19 cellular contexts compared by ENCODE assay signal in the genomic region with DNA sequence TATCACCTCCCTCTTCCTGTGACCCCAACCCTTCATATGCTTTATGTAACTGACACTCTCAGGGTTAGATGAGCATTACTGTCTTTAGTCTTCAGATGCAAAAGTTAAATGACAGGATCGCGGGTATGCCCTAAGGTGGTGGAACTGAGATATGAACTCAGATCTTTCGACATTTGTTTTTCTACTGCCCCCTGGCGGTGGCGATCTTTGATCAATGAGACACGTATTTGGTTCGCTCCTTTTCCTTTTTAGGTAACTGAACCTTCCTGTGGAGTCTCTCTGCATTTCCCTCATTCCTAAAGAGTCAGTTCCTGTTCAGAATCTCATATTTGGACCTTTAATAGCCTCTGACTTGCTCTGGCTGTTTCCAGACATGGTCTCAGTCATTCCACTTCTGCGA. TPM values are rescaled to one million over a fixed set of nuclear protein-coding genes. Genes with fewer than 3 reads are reported as not detected.
DNase-seq lines count a peak whose midpoint lies in the region; ATAC-seq and TF ChIP-seq lines count a peak whose summit lies in the region.
"Had no signal": no experiment of that assay in that cellular context is flagged by ENCODE, and none has a peak within 500 bp of the region (broad histone marks: within the 10 kb centered on the region; RNA-seq: fewer than 3 reads in every experiment).

No MANE protein-coding gene starts in this region.

- DNase-seq in A673 (ENCODE audit: low spot score) (peak; percentile 1), GM12865 (ENCODE audit: low read depth) (peak; percentile 18), NB4 (ENCODE audit: low read depth) (peak; percentile 26), epithelial cell of proximal tubule (ENCODE audit: low read depth) (no peak), dedifferentiated amniotic fluid mesenchymal stem cell (ENCODE audit: extremely low spot score) (no peak), putamen (ENCODE audit: low spot score) (no peak), Right ventricle myocardium superior (no peak)
- DNase-seq: activated naive CD8-positive, alpha-beta T cell treated with anti-CD3 and anti-CD28 coated beads, Interleukin-2, amount 50 U/mL, for 24 hours; activated T-cell treated with anti-CD3 and anti-CD28 coated beads, Interleukin-2, amount 50 U/mL, for 24 hours; cerebellar nuclear complex; esophagus squamous epithelium; GOT3; hippocampal formation; left ventricle myocardium inferior; NCI-H1105; stimulated activated naive CD8-positive, alpha-beta T cell treated with anti-CD3 and anti-CD28 coated beads, Interleukin-15, Interleukin-2, amounts not matched to agents 100 U/mL and 50 U/mL, for 24 hours; SW 1271 had no signal

- H3K27ac ChIP-seq in A673 (ENCODE audit: low read depth, low read length, poor library complexity, severe bottlenecking): no peak overlapping the region
- H3K27ac ChIP-seq: esophagus squamous epithelium, left ventricle myocardium inferior had no signal

- no peak overlapping the region for H3K4me3 ChIP-seq in A673 (ENCODE audit: low read depth, low read length, poor library complexity, severe bottlenecking)
- H3K4me3 ChIP-seq in GM12865 (ENCODE audit: low read depth, low read length): no peak overlapping the region
- no peak overlapping the region for H3K4me3 ChIP-seq in NB4 (ENCODE audit: low read depth, low read length)
- H3K4me3 ChIP-seq in epithelial cell of proximal tubule (ENCODE audit: low read depth, low read length): no peak overlapping the region
- H3K4me3 ChIP-seq: esophagus squamous epithelium, left ventricle myocardium inferior had no signal

- no peaks in the 10 kb centered on the region for H3K4me1 ChIP-seq in A673 (ENCODE audit: insufficient read depth, low read length, poor library complexity, severe bottlenecking)
- H3K4me1 ChIP-seq: esophagus squamous epithelium, left ventricle myocardium inferior had no signal

- POLR2A ChIA-PET in A673 (lab: Charles Lee; ENCODE audit: low non-redundant PET): no interaction called here

- no peaks in the 10 kb centered on the region for H3K27me3 ChIP-seq in A673 (replicated peaks; ENCODE audit: insufficient read depth, low read depth, low read length, poor library complexity)
- H3K27me3 ChIP-seq: esophagus squamous epithelium had no signal

- TF ChIP-seq CTCF in A673 (conservative IDR thresholded peaks at IDR 0.05; ENCODE audit: low read depth, low read length) (0 out of 2 replicates have a peak, but pooled peaks have one; percentile 10), GM12865 (IDR thresholded peaks at IDR 0.05; ENCODE audit: insufficient read depth, low read depth, low read length, missing control alignments) (peak; percentile 22), NB4 (IDR thresholded peaks at IDR 0.05; ENCODE audit: low read depth, low read length) (peak; percentile 14), epithelial cell of proximal tubule (conservative IDR thresholded peaks at IDR 0.05; ENCODE audit: low read depth, low read length) (peak; percentile 26)

- TF ChIP-seq POLR2A in NB4 (IDR thresholded peaks at IDR 0.05; ENCODE audit: extremely low read depth, insufficient read length): no peak

- ATAC-seq in Right ventricle myocardium superior (ENCODE audit: poor library complexity): no peak
- ATAC-seq: activated CD4-positive, CD25-positive, alpha-beta regulatory T cell treated with anti-CD3 and anti-CD28 coated beads, Interleukin-2, amount 50 U/mL, for 24 hours; activated naive CD8-positive, alpha-beta T cell treated with anti-CD3 and anti-CD28 coated beads, Interleukin-2, amount 50 U/mL, for 24 hours; sciatic nerve; stimulated activated naive CD8-positive, alpha-beta T cell treated with anti-CD3 and anti-CD28 coated beads, Interleukin-15, Interleukin-2, amounts not matched to agents 100 U/mL and 50 U/mL, for 24 hours had no signal

- no TSS peak for BruUV-seq in A673 (replicated peaks; lab: Mats Ljungman, UMichigan)

- CTCF ChIA-PET in A673 (lab: Charles Lee): no interaction called here

- no peaks in the 10 kb centered on the region for H3K36me3 ChIP-seq in A673 (ENCODE audit: insufficient read depth, low read length, poor library complexity, severe bottlenecking)
- H3K36me3 ChIP-seq: esophagus squamous epithelium, left ventricle myocardium inferior had no signal

- H3K9me3 ChIP-seq in A673 (ENCODE audit: low read depth, low read length, poor library complexity, severe bottlenecking): no peaks in the 10 kb centered on the region
- H3K9me3 ChIP-seq: esophagus squamous epithelium, left ventricle myocardium inferior had no signal

- intact Hi-C loops in A673 (cut with micrococcal nuclease; ENCODE audit: unreplicated experiment): no loop called here
- intact Hi-C loops in Right ventricle myocardium superior (cut with DNase I): no loop called here

RNA-seq across cellular contexts. Expression of gene ZP4, which starts 47.8 kb away (rescaled TPM):
- total RNA-seq in A673 (2021) (not detected in 2 replicates), epithelial cell of proximal tubule (not detected in 2 replicates), Right ventricle myocardium superior (not detected)
- total RNA-seq: esophagus squamous epithelium, left ventricle myocardium inferior, sciatic nerve had no signal

Comparison
In these comparisons a context has a peak if more than half of its experiments do, and no peak if none do; other contexts are left out.
1. DNase-seq: peak in A673 (single experiment), GM12865 (single experiment) and NB4 (single experiment); none in epithelial cell of proximal tubule (single experiment), dedifferentiated amniotic fluid mesenchymal stem cell (single experiment), putamen (single experiment) and Right ventricle myocardium superior (single experiment).
2. Peak in every context shown above with its lines, with median percentiles within 50 percentile points of each other: CTCF ChIP-seq.